In the genomic region with DNA sequence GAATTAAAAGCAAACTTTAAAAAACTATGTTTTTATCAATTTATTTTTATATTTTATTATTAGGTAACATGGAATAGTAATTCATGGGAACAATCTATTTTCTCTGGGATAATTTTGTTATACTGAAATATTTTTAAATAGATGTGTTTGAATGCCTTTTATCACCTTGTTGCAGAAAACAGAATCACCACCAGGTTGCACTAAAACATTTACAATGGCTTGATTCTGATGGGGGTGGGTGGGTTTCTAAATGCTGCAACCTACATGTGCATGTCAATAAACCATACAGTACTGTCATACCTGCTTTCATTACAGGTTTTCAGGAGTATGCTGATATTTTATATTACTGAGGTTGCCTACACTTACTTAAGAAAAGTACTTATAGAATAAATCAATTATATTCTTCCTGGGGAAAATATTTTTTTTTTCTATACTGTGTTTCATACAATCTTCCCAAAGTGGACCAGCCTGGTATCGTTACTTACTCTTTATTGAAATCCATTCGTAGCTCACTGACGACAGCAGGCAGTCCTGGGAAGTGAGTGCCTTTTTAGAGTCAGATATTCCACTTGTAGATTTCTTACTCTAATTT, we compare ENCODE assay signal across 8 cellular contexts.
DNase-seq lines count a peak whose midpoint lies in the region; ATAC-seq, FAIRE-seq and TF ChIP-seq lines count a peak whose summit lies in the region.

No MANE protein-coding gene starts in this region.

- H3K4me3 ChIP-seq in aorta (ENCODE audit: low read length in 2 of 2) (no peak overlapping the region), sigmoid colon (no peak overlapping the region)

- no peak for TF ChIP-seq EP300 in sigmoid colon (IDR thresholded peaks at IDR 0.05)

- H3K27me3 ChIP-seq in aorta (ENCODE audit: control insufficient read depth in 1 of 2, insufficient read depth in 2 of 2, low read length in 1 of 2) (no peaks in the 10 kb centered on the region), sigmoid colon (no peaks in the 10 kb centered on the region)

- H3K9me3 ChIP-seq in aorta (ENCODE audit: control insufficient read depth, low read length) (no peaks in the 10 kb centered on the region), sigmoid colon (no peaks in the 10 kb centered on the region)

- no peak for ATAC-seq in aorta (ENCODE audit: low FRiP score)
- no peak for ATAC-seq in HG03521 (IDR thresholded peaks at IDR 0.05; ENCODE audit: unreplicated experiment)

- 70 to 77% methylated on average over 3 of the region's 3 CpGs for WGBS in aorta, 2 donors
- WGBS in sigmoid colon, 2 donors, result 77 to 91% methylated on average over 3 of the region's 3 CpGs

- intact Hi-C loops in aorta (cut with DNase I) (no loop called here), sigmoid colon (cut with DNase I) (no loop called here)

- H3K27ac ChIP-seq in aorta (ENCODE audit: low read depth in 1 of 2, low read length in 2 of 2), result no peak overlapping the region
- no peak overlapping the region for H3K27ac ChIP-seq in sigmoid colon

- DNase-seq in DMS114 treated with DMSO at 0.1 percent for 48 hours (lab: John Stamatoyannopoulos, UW; ENCODE audit: unreplicated experiment) (peak; percentile 36), HT-29 (ENCODE audit: low spot score) (peak; percentile 70), SHP77 treated with DMSO at 0.1 percent for 48 hours (lab: John Stamatoyannopoulos, UW) (peak; percentile 22), frontal cortex (ENCODE audit: low spot score in 2 of 2) (no peak), aorta (no peak), mucosa of gallbladder (ENCODE audit: low spot score) (no peak), sigmoid colon (no peak)

- H3K36me3 ChIP-seq in aorta (ENCODE audit: control insufficient read depth in 1 of 2, insufficient read depth in 2 of 2, low read length in 1 of 2) (no peaks in the 10 kb centered on the region), sigmoid colon (no peaks in the 10 kb centered on the region)

- TF ChIP-seq POLR2A in sigmoid colon (IDR thresholded peaks at IDR 0.05), result no peak

- no peak for TF ChIP-seq CTCF in sigmoid colon (IDR thresholded peaks at IDR 0.05)

- H3K4me1 ChIP-seq in aorta (ENCODE audit: control insufficient read depth in 1 of 2, insufficient read depth in 2 of 2, low read length in 2 of 2), result no peaks in the 10 kb centered on the region
- H3K4me1 ChIP-seq in sigmoid colon, result no peaks in the 10 kb centered on the region

- FAIRE-seq in frontal cortex (lab: Jason Lieb, UNC), result peak; percentile 90

Comparison
In these comparisons a context has a peak if more than half of its experiments do, and no peak if none do; other contexts are left out.
1. DNase-seq: peak in DMS114 treated with DMSO at 0.1 percent for 48 hours (single experiment), HT-29 (single experiment) and SHP77 treated with DMSO at 0.1 percent for 48 hours (single experiment); none in frontal cortex (0 of 2), aorta (0 of 2), mucosa of gallbladder (single experiment) and sigmoid colon (single experiment).